1 cellular context compared by ENCODE assay signal in the genomic region with DNA sequence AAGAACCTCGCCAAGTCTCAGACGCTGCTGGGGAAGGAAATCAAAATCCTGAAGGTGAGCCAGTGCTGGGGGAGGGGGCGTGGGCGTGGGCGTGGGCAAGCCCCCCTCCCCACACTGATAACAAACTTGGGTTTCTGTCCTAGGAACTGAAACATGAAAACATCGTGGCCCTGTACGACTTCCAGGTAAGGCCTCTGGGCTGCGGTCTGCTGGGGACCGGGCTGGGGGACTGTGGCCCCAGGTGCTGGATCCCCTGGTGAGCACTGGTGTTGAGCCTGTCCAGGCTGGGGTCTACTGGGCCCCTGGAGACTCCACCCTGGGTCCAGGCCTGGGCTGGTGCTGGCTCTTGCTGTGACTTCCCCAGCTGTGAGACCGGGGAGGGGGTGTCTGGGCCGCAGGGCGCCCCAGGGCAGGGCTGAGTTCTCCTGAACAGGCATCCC.
TF ChIP-seq lines count a peak whose summit lies in the region.

No MANE protein-coding gene starts in this region.

TF ChIP-seq in HCT116, 20 proteins besides CTCF, POLR2A, EP300 and RAD21:
- no peak for TF ChIP-seq YY1 (IDR thresholded peaks at IDR 0.05; ENCODE audit: extremely low read depth, insufficient replicate concordance, low read depth, low read length)
- no peak for TF ChIP-seq POLR2AphosphoS5 (IDR thresholded peaks at IDR 0.05; ENCODE audit: low read depth, low read length)
- no peak for TF ChIP-seq FOSL1 (IDR thresholded peaks at IDR 0.05; ENCODE audit: low read depth)
TF ChIP-seq in HCT116: peak in this region for 0.
